Comparison of ENCODE assay signal across 20 cellular contexts in the genomic region with DNA sequence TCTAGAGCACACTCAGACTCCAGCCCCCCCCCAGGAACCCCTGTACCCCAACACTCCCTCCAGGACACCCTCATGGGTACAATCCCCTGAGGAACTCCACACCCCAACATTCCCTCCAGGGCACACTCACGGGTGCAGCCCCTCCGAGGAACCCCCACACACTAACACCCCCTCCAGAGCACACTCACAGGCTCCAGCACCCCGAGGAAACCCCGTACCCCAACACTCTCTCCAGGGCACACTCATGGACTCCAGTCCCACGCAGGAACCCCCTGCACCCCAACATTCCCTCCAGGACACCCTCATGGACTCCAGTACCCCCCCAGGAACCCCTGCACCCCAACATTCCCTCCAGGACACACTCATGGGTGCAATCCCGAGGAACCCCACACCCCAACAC. TPM values are rescaled to one million over a fixed set of nuclear protein-coding genes. Genes with fewer than 3 reads are reported as not detected.
DNase-seq lines count a peak whose midpoint lies in the region; ATAC-seq and FAIRE-seq lines count a peak whose summit lies in the region.
"Had no signal": no experiment of that assay in that cellular context is flagged by ENCODE, and none has a peak within 500 bp of the region (broad histone marks: within the 10 kb centered on the region; RNA-seq: fewer than 3 reads in every experiment).

No MANE protein-coding gene starts in this region.

- ATAC-seq in memory B cell (ENCODE audit: low read depth) (no peak), GM18909 (IDR thresholded peaks at IDR 0.05; ENCODE audit: poor library complexity, unreplicated experiment) (no peak)
- no peak for ATAC-seq in activated naive CD8-positive, alpha-beta T cell treated with anti-CD3 and anti-CD28 coated beads, Interleukin-2, amount 50 U/mL, for 24 hours
- ATAC-seq: GM12878, GM23338, HCT116 had no signal

- H3K4me3 Mint-ChIP-seq in memory B cell: no peak overlapping the region
- H3K4me3 Mint-ChIP-seq in CD8-positive, alpha-beta memory T cell: no peak overlapping the region
- H3K4me3 Mint-ChIP-seq in activated T-helper 1 cell treated with anti-CD3 and anti-CD28 coated beads, Interleukin-12 subunit alpha, Interleukin-12 subunit beta, Interleukin-2, Interleukin-4 antibody, amounts not matched to agents 30 ng/mL and 10 ng/mL and 1 ng/mL, durations not matched to agents 14 hours and 24 hours and 36 hours: no peak overlapping the region
- H3K4me3 Mint-ChIP-seq in activated naive CD8-positive, alpha-beta T cell treated with anti-CD3 and anti-CD28 coated beads, Interleukin-2, amount 50 U/mL, for 24 hours: no peak overlapping the region
- H3K4me3 Mint-ChIP-seq: CD4-positive, alpha-beta memory T cell; GM23338; H9; HFFc6 had no signal

- intact Hi-C loops in activated T-helper 1 cell treated with anti-CD3 and anti-CD28 coated beads, Interleukin-12 subunit alpha, Interleukin-12 subunit beta, Interleukin-2, Interleukin-4 antibody, amounts not matched to agents 30 ng/mL and 10 ng/mL and 1 ng/mL, durations not matched to agents 14 hours and 24 hours and 36 hours (cut with micrococcal nuclease): no loop called here

- DNase-seq in HTR-8/SVneo (ENCODE audit: insufficient read length, low spot score): no peak
- DNase-seq in memory B cell (ENCODE audit: low spot score in 2 of 2): no peak
- DNase-seq in CD8-positive, alpha-beta memory T cell: no peak
- DNase-seq in activated T-helper 1 cell treated with anti-CD3 and anti-CD28 coated beads, Interleukin-12 subunit alpha, Interleukin-12 subunit beta, Interleukin-2, Interleukin-4 antibody, amounts not matched to agents 30 ng/mL and 10 ng/mL and 1 ng/mL, durations not matched to agents 14 hours and 24 hours and 36 hours (ENCODE audit: low spot score): no peak
- DNase-seq in activated naive CD8-positive, alpha-beta T cell treated with anti-CD3 and anti-CD28 coated beads, Interleukin-2, amount 50 U/mL, for 24 hours: no peak
- DNase-seq: C1 segment of cervical spinal cord, DMS 273 treated with DMSO at 0.1 percent for 48 hours, DMS79, EL, GDM1, H9, HFFc6 had no signal

- peaks cover 38% of the 10 kb centered on the region for H3K4me1 Mint-ChIP-seq in memory B cell
- H3K4me1 Mint-ChIP-seq in CD8-positive, alpha-beta memory T cell: no peaks in the 10 kb centered on the region
- no peaks in the 10 kb centered on the region for H3K4me1 Mint-ChIP-seq in activated T-helper 1 cell treated with anti-CD3 and anti-CD28 coated beads, Interleukin-12 subunit alpha, Interleukin-12 subunit beta, Interleukin-2, Interleukin-4 antibody, amounts not matched to agents 30 ng/mL and 10 ng/mL and 1 ng/mL, durations not matched to agents 14 hours and 24 hours and 36 hours (ENCODE audit: low read depth)
- peaks cover 8% of the 10 kb centered on the region for H3K4me1 Mint-ChIP-seq in activated naive CD8-positive, alpha-beta T cell treated with anti-CD3 and anti-CD28 coated beads, Interleukin-2, amount 50 U/mL, for 24 hours
- H3K4me1 Mint-ChIP-seq: GM23338, H9 had no signal

- POLR2A ChIA-PET in CD8-positive, alpha-beta memory T cell (lab: Charles Lee): no interaction called here

- peaks cover 0 to 22% (median 0%) of the 10 kb centered on the region in 11 experiments; a peak in 7 of 22 replicates for H3K27me3 ChIP-seq in BLaER1 treated with 17β-estradiol and CSF1 and Interleukin-3, amounts not matched to agents 10 nM and 100 nM
- H3K27me3 ChIP-seq in CD8-positive, alpha-beta memory T cell (ENCODE audit: insufficient read depth, low read length, poor library complexity, severe bottlenecking): no peaks in the 10 kb centered on the region

- FAIRE-seq in HTR-8/SVneo (lab: Jason Lieb, UNC): peak; percentile 31
- FAIRE-seq: D721Med, GM12878, GM18507 had no signal

- no peak overlapping the region for H3K4me3 ChIP-seq in BLaER1 treated with 17β-estradiol and CSF1 and Interleukin-3, amounts not matched to agents 10 nM and 100 nM
- H3K4me3 ChIP-seq in CD8-positive, alpha-beta memory T cell (ENCODE audit: low read length): no peak overlapping the region
- H3K4me3 ChIP-seq: GM12878, GM23338 had no signal

- H3K27ac ChIP-seq in BLaER1 treated with 17β-estradiol and CSF1 and Interleukin-3, amounts not matched to agents 10 nM and 100 nM: no peak overlapping the region; a peak in 1 of 22 replicates
- no peak overlapping the region for H3K27ac ChIP-seq in CD8-positive, alpha-beta memory T cell (ENCODE audit: low read depth, low read length)

- CTCF ChIA-PET in CD8-positive, alpha-beta memory T cell (lab: Charles Lee): no interaction called here

- peaks cover 0 to 56% (median 7%) of the 10 kb centered on the region in 11 experiments; a peak in 9 of 22 replicates for H4K20me1 ChIP-seq in BLaER1 treated with 17β-estradiol and CSF1 and Interleukin-3, amounts not matched to agents 10 nM and 100 nM

- H3K4me1 ChIP-seq in BLaER1 treated with 17β-estradiol and CSF1 and Interleukin-3, amounts not matched to agents 10 nM and 100 nM: peaks cover 40 to 60% (median 57%) of the 10 kb centered on the region in 10 experiments
- no peaks in the 10 kb centered on the region for H3K4me1 ChIP-seq in CD8-positive, alpha-beta memory T cell (ENCODE audit: insufficient read depth, low read length)

- peaks cover 7% of the 10 kb centered on the region for H3K36me3 Mint-ChIP-seq in memory B cell
- peaks cover 0 to 7% (median 0%) of the 10 kb centered on the region in 3 donors for H3K36me3 Mint-ChIP-seq in CD8-positive, alpha-beta memory T cell
- no peaks in the 10 kb centered on the region for H3K36me3 Mint-ChIP-seq in activated T-helper 1 cell treated with anti-CD3 and anti-CD28 coated beads, Interleukin-12 subunit alpha, Interleukin-12 subunit beta, Interleukin-2, Interleukin-4 antibody, amounts not matched to agents 30 ng/mL and 10 ng/mL and 1 ng/mL, durations not matched to agents 14 hours and 24 hours and 36 hours (ENCODE audit: low read depth)
- no peaks in the 10 kb centered on the region for H3K36me3 Mint-ChIP-seq in activated naive CD8-positive, alpha-beta T cell treated with anti-CD3 and anti-CD28 coated beads, Interleukin-2, amount 50 U/mL, for 24 hours (ENCODE audit: low read depth)
- H3K36me3 Mint-ChIP-seq: CD4-positive, alpha-beta memory T cell had no signal

- no peak overlapping the region for H3K9ac ChIP-seq in BLaER1 treated with 17β-estradiol and CSF1 and Interleukin-3, amounts not matched to agents 10 nM and 100 nM

- no peaks in the 10 kb centered on the region for H3K9me3 ChIP-seq in BLaER1 treated with 17β-estradiol and CSF1 and Interleukin-3, amounts not matched to agents 10 nM and 100 nM (replicated peaks in 1 of 11)
- no peaks in the 10 kb centered on the region for H3K9me3 ChIP-seq in CD8-positive, alpha-beta memory T cell (ENCODE audit: low read length)

- H3K27me3 Mint-ChIP-seq in memory B cell: no peaks in the 10 kb centered on the region
- peaks cover 1 to 9% of the 10 kb centered on the region in 2 donors for H3K27me3 Mint-ChIP-seq in CD8-positive, alpha-beta memory T cell
- no peaks in the 10 kb centered on the region for H3K27me3 Mint-ChIP-seq in activated T-helper 1 cell treated with anti-CD3 and anti-CD28 coated beads, Interleukin-12 subunit alpha, Interleukin-12 subunit beta, Interleukin-2, Interleukin-4 antibody, amounts not matched to agents 30 ng/mL and 10 ng/mL and 1 ng/mL, durations not matched to agents 14 hours and 24 hours and 36 hours (ENCODE audit: insufficient read depth)
- peaks cover 7% of the 10 kb centered on the region for H3K27me3 Mint-ChIP-seq in activated naive CD8-positive, alpha-beta T cell treated with anti-CD3 and anti-CD28 coated beads, Interleukin-2, amount 50 U/mL, for 24 hours

- peak overlapping the region; percentile 95 for H3K27ac Mint-ChIP-seq in memory B cell
- no peak overlapping the region for H3K27ac Mint-ChIP-seq in CD8-positive, alpha-beta memory T cell
- H3K27ac Mint-ChIP-seq in activated T-helper 1 cell treated with anti-CD3 and anti-CD28 coated beads, Interleukin-12 subunit alpha, Interleukin-12 subunit beta, Interleukin-2, Interleukin-4 antibody, amounts not matched to agents 30 ng/mL and 10 ng/mL and 1 ng/mL, durations not matched to agents 14 hours and 24 hours and 36 hours: no peak overlapping the region
- no peak overlapping the region for H3K27ac Mint-ChIP-seq in activated naive CD8-positive, alpha-beta T cell treated with anti-CD3 and anti-CD28 coated beads, Interleukin-2, amount 50 U/mL, for 24 hours
- H3K27ac Mint-ChIP-seq: GM23338, H9, HFFc6 had no signal

- H3K36me3 ChIP-seq in BLaER1 treated with 17β-estradiol and CSF1 and Interleukin-3, amounts not matched to agents 10 nM and 100 nM: peaks cover 0 to 27% (median 6%) of the 10 kb centered on the region in 11 experiments; a peak in 11 of 22 replicates
- no peaks in the 10 kb centered on the region for H3K36me3 ChIP-seq in CD8-positive, alpha-beta memory T cell (ENCODE audit: insufficient read depth, low read length)

- peak overlapping the region in 9 of 11 experiments; percentile 84 to 99 (median 93); a peak in 17 of 22 replicates for H3K4me2 ChIP-seq in BLaER1 treated with 17β-estradiol and CSF1 and Interleukin-3, amounts not matched to agents 10 nM and 100 nM
- H3K4me2 ChIP-seq: GM23338 had no signal

- H3K9me3 Mint-ChIP-seq in memory B cell: peaks cover 3% of the 10 kb centered on the region
- peaks cover 0 to 3% (median 0%) of the 10 kb centered on the region in 5 donors for H3K9me3 Mint-ChIP-seq in CD8-positive, alpha-beta memory T cell
- no peaks in the 10 kb centered on the region for H3K9me3 Mint-ChIP-seq in activated T-helper 1 cell treated with anti-CD3 and anti-CD28 coated beads, Interleukin-12 subunit alpha, Interleukin-12 subunit beta, Interleukin-2, Interleukin-4 antibody, amounts not matched to agents 30 ng/mL and 10 ng/mL and 1 ng/mL, durations not matched to agents 14 hours and 24 hours and 36 hours
- no peaks in the 10 kb centered on the region for H3K9me3 Mint-ChIP-seq in activated naive CD8-positive, alpha-beta T cell treated with anti-CD3 and anti-CD28 coated beads, Interleukin-2, amount 50 U/mL, for 24 hours
- H3K9me3 Mint-ChIP-seq: CD4-positive, alpha-beta memory T cell; GM23338; H9; HFFc6 had no signal

RNA-seq across cellular contexts. Expression of a gene that starts 31.6 kb away (rescaled TPM):
- under 1 TPM; 0.13 to 0.78 TPM for total RNA-seq in CD8-positive, alpha-beta memory T cell
- not detected for polyA plus RNA-seq in CD8-positive, alpha-beta memory T cell
- 0.83 and 1.2 TPM in 2 replicates for total RNA-seq in activated T-helper 1 cell treated with anti-CD3 and anti-CD28 coated beads, Interleukin-12 subunit alpha, Interleukin-12 subunit beta, Interleukin-2, Interleukin-4 antibody, amounts not matched to agents 30 ng/mL and 10 ng/mL and 1 ng/mL, durations not matched to agents 14 hours and 24 hours and 36 hours
- polyA plus RNA-seq: CD4-positive, alpha-beta memory T cell had no signal

RNA-seq across cellular contexts. Expression of a gene that starts 32.7 kb away (rescaled TPM):
- total RNA-seq in CD8-positive, alpha-beta memory T cell: 100 to 1,000 TPM; 159 to 166 TPM
- polyA plus RNA-seq in CD8-positive, alpha-beta memory T cell: 101 TPM
- total RNA-seq in activated T-helper 1 cell treated with anti-CD3 and anti-CD28 coated beads, Interleukin-12 subunit alpha, Interleukin-12 subunit beta, Interleukin-2, Interleukin-4 antibody, amounts not matched to agents 30 ng/mL and 10 ng/mL and 1 ng/mL, durations not matched to agents 14 hours and 24 hours and 36 hours: 181 and 188 TPM in 2 replicates

RNA-seq across cellular contexts. Expression of a gene that starts 51.4 kb away (rescaled TPM):
- 1,000 to 10,000 TPM; 2,034 to 2,072 TPM for total RNA-seq in CD8-positive, alpha-beta memory T cell
- polyA plus RNA-seq in CD8-positive, alpha-beta memory T cell: 2,161 TPM
- 1,907 and 1,920 TPM in 2 replicates for total RNA-seq in activated T-helper 1 cell treated with anti-CD3 and anti-CD28 coated beads, Interleukin-12 subunit alpha, Interleukin-12 subunit beta, Interleukin-2, Interleukin-4 antibody, amounts not matched to agents 30 ng/mL and 10 ng/mL and 1 ng/mL, durations not matched to agents 14 hours and 24 hours and 36 hours
